Comparison of ENCODE assay signal across 8 cellular contexts in the genomic region with DNA sequence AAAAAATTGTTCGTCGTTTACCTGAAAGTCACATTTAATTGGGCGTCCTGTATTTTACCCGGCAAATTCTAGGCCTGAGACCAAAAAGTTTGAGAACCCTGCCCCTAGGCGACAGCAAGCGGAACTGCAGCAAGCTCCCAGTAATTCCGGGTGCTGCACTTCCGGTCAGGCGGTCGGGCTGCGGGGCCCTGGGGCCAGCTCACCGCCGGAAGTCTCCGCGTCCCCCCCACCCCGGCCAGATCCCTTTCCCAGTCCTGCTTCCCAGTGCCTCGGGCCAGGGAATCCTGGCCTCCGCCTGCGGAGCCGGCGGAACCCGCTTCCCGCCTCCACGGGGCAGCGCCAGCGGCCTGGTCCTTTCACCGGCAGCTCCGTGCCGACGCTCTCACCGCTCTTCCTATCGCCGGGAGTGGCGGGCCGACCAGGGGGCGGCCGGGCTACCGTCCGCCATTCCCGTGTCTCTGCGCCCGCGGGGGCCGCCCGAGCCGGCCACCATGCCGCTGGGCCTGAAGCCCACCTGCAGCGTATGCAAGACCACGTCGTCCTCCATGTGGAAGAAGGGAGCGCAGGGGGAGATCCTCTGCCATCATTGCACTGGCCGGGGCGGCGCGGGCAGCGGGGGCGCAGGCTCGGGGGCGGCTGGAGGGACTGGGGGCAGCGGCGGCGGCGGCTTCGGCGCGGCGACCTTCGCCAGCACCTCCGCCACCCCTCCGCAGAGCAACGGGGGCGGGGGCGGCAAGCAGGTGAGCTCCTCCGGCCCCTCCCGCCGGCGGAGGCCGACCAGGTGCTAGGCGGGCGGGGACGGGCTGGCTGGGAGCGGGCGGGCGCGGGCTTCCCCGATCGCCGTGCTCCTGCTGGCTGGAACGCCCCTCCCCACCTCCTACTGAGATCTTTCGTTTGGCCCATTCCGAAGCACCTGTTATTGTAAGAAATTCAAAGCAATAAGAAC. TPM values are rescaled to one million over a fixed set of nuclear protein-coding genes. Genes with fewer than 3 reads are reported as not detected.
DNase-seq lines count a peak whose midpoint lies in the region; TF ChIP-seq lines count a peak whose summit lies in the region.

A gene with protein sequence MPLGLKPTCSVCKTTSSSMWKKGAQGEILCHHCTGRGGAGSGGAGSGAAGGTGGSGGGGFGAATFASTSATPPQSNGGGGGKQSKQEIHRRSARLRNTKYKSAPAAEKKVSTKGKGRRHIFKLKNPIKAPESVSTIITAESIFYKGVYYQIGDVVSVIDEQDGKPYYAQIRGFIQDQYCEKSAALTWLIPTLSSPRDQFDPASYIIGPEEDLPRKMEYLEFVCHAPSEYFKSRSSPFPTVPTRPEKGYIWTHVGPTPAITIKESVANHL (plus strand): TSS at position 244 of the 946 bp plus-strand sequence. CDS start 248 bp downstream, at position 492.

- no peaks in the 10 kb centered on the region for H3K27me3 ChIP-seq in HAP-1 (ENCODE audit: low read depth)
- H3K27me3 ChIP-seq in MG63 = no peaks in the 10 kb centered on the region
- H3K27me3 ChIP-seq in stomach smooth muscle (ENCODE audit: control insufficient read depth in 1 of 2, insufficient read depth in 2 of 2, low read length in 2 of 2) = no peaks in the 10 kb centered on the region

- H3K27me3 Mint-ChIP-seq in neural crest cell (ENCODE audit: low read depth) = no peaks in the 10 kb centered on the region

- H3K4me3 Mint-ChIP-seq in neural crest cell = peak within 1 kb of the TSS; percentile 92

- peak; percentile 93 for TF ChIP-seq CTCF in fibroblast of villous mesenchyme (IDR thresholded peaks at IDR 0.05; ENCODE audit: insufficient read depth, low read depth, low read length)
- TF ChIP-seq CTCF in neural crest cell (conservative IDR thresholded peaks at IDR 0.05) = peak; percentile 90

- H3K36me3 ChIP-seq in HAP-1 (replicated peaks) (peaks cover 33% of the 10 kb centered on the region), MG63 (peaks cover 20% of the 10 kb centered on the region), stomach smooth muscle (ENCODE audit: control insufficient read depth in 2 of 2, insufficient read depth in 2 of 2, low read length in 2 of 2) (peaks cover 8 to 22% of the 10 kb centered on the region in 2 donors)

- peaks cover 10% of the 10 kb centered on the region; the same call in 1 of the 2 replicates for H3K4me1 ChIP-seq in HAP-1
- peaks cover 3% of the 10 kb centered on the region for H3K4me1 ChIP-seq in stomach smooth muscle (ENCODE audit: control insufficient read depth, insufficient read depth, low read length)

- H3K9me3 ChIP-seq in HAP-1 = peaks cover 2% of the 10 kb centered on the region; the same call in 1 of the 2 replicates
- no peaks in the 10 kb centered on the region for H3K9me3 ChIP-seq in MG63
- H3K9me3 ChIP-seq in stomach smooth muscle (ENCODE audit: control insufficient read depth in 2 of 2, low read length in 2 of 2) = no peaks in the 10 kb centered on the region

- peaks cover 3% of the 10 kb centered on the region for H3K9me3 Mint-ChIP-seq in neural crest cell

- peak within 1 kb of the TSS; percentile 78 for H3K27ac ChIP-seq in stomach smooth muscle (ENCODE audit: low read length)

- H3K4me3 ChIP-seq in HAP-1 = peak within 1 kb of the TSS; percentile 86
- peak within 1 kb of the TSS; percentile 91 for H3K4me3 ChIP-seq in MG63
- peak within 1 kb of the TSS; percentile 81 for H3K4me3 ChIP-seq in fibroblast of villous mesenchyme (ENCODE audit: low read depth, low read length)
- H3K4me3 ChIP-seq in stomach smooth muscle (ENCODE audit: low read length in 2 of 2) = peak within 1 kb of the TSS; percentile 79 to 84

- peaks cover 24% of the 10 kb centered on the region for H3K4me1 Mint-ChIP-seq in neural crest cell

- H3K27ac Mint-ChIP-seq in neural crest cell (ENCODE audit: unreplicated experiment) = peak within 1 kb of the TSS; percentile 68

- in situ Hi-C loops in HAP-1 (cut with MboI; ENCODE audit: low sequenced_read_pairs) = loop anchor here (25.0 kb wide), 1 partner anchor 560 kb away; a partner anchor contains a TSS

- peak within 1 kb of the TSS; percentile 78 to 90 for H3K9ac ChIP-seq in stomach smooth muscle (ENCODE audit: low read length in 2 of 2)

- peaks cover 7% of the 10 kb centered on the region for H3K36me3 Mint-ChIP-seq in neural crest cell (ENCODE audit: low read depth)

- DNase-seq in GM03348 (ENCODE audit: low spot score) (peak; percentile 98), HAP-1 (ENCODE audit: low spot score in 2 of 2) (peak; percentile 89 to 94), MG63 (peak; percentile 91), SIG-M5 treated with dmso at 0.1 percent for 504 hours (lab: John Stamatoyannopoulos, UW; ENCODE audit: unreplicated experiment) (peak; percentile 92), activated gamma-delta T cell treated with Interleukin-2 at 50 U/mL for 16 hours (peak; percentile 78), fibroblast of villous mesenchyme (ENCODE audit: low read depth) (peak; percentile 93), neural crest cell (ENCODE audit: low read depth, low spot score) (peak; percentile 89)

RNA-seq across cellular contexts. Expression of the gene that starts here (rescaled TPM):
- 5.2 and 6.0 TPM in 2 replicates for total RNA-seq in MG63 (2014; rRNA removed; shearing (Covaris generic); ENCODE audit: low replicate concordance)
- total RNA-seq in fibroblast of villous mesenchyme (23.3 and 23.5 TPM in 2 replicates), neural crest cell (38.7 and 42.3 TPM in 2 replicates)

Comparison
In these comparisons a context has a peak if more than half of its experiments do, and no peak if none do; other contexts are left out.
1. Peak in every context shown above with its lines: DNase-seq, H3K4me3 ChIP-seq and H3K27ac ChIP-seq.